21 cellular contexts compared by ENCODE assay signal in genomic region chr2:43248621-43249020, GRCh38.
"Had no signal": no experiment of that assay in that cellular context is flagged by ENCODE, and none has a peak within 500 bp of the region (broad histone marks: within the 10 kb centered on the region; RNA-seq: fewer than 3 reads in every experiment).

No MANE protein-coding gene starts in this region.

- H3K9me3 Mint-ChIP-seq: endodermal cell; memory B cell; mesothelial cell of epicardium; natural killer cell treated with Interleukin-12 subunit alpha and Interleukin-12 subunit beta and Interleukin-15 and Interleukin-18, amount 100 ng/mL, for 72 hours; stimulated activated memory B cell treated with anti-CD40 and anti-IgM and Interleukin-4, amounts not matched to agents 10 μg/mL and 1 μg/mL and 100 μg/mL, for 72 hours had no signal

- H3K4me3 Mint-ChIP-seq: endodermal cell; memory B cell; mesothelial cell of epicardium; natural killer cell treated with Interleukin-12 subunit alpha and Interleukin-12 subunit beta and Interleukin-15 and Interleukin-18, amount 100 ng/mL, for 72 hours; stimulated activated memory B cell treated with anti-CD40 and anti-IgM and Interleukin-4, amounts not matched to agents 10 μg/mL and 1 μg/mL and 100 μg/mL, for 72 hours had no signal

- H3K27me3 ChIP-seq: foreskin keratinocyte, right lobe of liver, stomach, upper lobe of left lung had no signal

- H3K36me3 ChIP-seq: left ventricle myocardium inferior, right lobe of liver had no signal

- H3K4me1 ChIP-seq: lower lobe of right lung, psoas muscle, right lobe of liver had no signal

- H3K9ac ChIP-seq: parathyroid adenoma had no signal

- ATAC-seq: foreskin keratinocyte; left cardiac atrium; lower lobe of right lung; natural killer cell treated with Interleukin-12 subunit alpha and Interleukin-12 subunit beta and Interleukin-15 and Interleukin-18, amount 100 ng/mL, for 72 hours; psoas muscle; right lobe of liver; stimulated activated memory B cell treated with anti-CD40 and anti-IgM and Interleukin-4, amounts not matched to agents 10 μg/mL and 1 μg/mL and 100 μg/mL, for 72 hours had no signal

- H3K9me3 ChIP-seq: left ventricle myocardium inferior, lower lobe of right lung, psoas muscle, right lobe of liver, stomach, upper lobe of left lung had no signal

- H3K4me1 Mint-ChIP-seq: memory B cell; mesothelial cell of epicardium; stimulated activated memory B cell treated with anti-CD40 and anti-IgM and Interleukin-4, amounts not matched to agents 10 μg/mL and 1 μg/mL and 100 μg/mL, for 72 hours had no signal

- H3K27ac ChIP-seq: foreskin keratinocyte, left ventricle myocardium inferior, lower lobe of right lung, parathyroid adenoma, psoas muscle, right lobe of liver, upper lobe of left lung had no signal

- H3K27me3 Mint-ChIP-seq: memory B cell; natural killer cell treated with Interleukin-12 subunit alpha and Interleukin-12 subunit beta and Interleukin-15 and Interleukin-18, amount 100 ng/mL, for 72 hours; stimulated activated memory B cell treated with anti-CD40 and anti-IgM and Interleukin-4, amounts not matched to agents 10 μg/mL and 1 μg/mL and 100 μg/mL, for 72 hours had no signal

- H3K27ac Mint-ChIP-seq: endodermal cell; mesothelial cell of epicardium; stimulated activated memory B cell treated with anti-CD40 and anti-IgM and Interleukin-4, amounts not matched to agents 10 μg/mL and 1 μg/mL and 100 μg/mL, for 72 hours had no signal

- DNase-seq: cerebellar nuclear complex; dermis blood vessel endothelial cell; endodermal cell; erythroblast; foreskin keratinocyte; kidney; left cardiac atrium; left ventricle myocardium inferior; lower lobe of right lung; psoas muscle; retina; right lobe of liver; stimulated activated CD4-positive, alpha-beta T cell treated with anti-CD3 and anti-CD28 coated beads, Interleukin-4, amount 100 ng/mL, for 1 hour; stimulated activated CD8-positive, alpha-beta memory T cell treated with anti-CD3 and anti-CD28 coated beads, Interleukin-4, amount 100 ng/mL, for 48 hours; stomach; upper lobe of left lung had no signal

- H3K36me3 Mint-ChIP-seq: natural killer cell treated with Interleukin-12 subunit alpha and Interleukin-12 subunit beta and Interleukin-15 and Interleukin-18, amount 100 ng/mL, for 72 hours had no signal

- H3K4me3 ChIP-seq: left ventricle myocardium inferior, lower lobe of right lung, psoas muscle, right lobe of liver, stomach, upper lobe of left lung had no signal
